ENCODE assay signal across 24 cellular contexts in the genomic region with DNA sequence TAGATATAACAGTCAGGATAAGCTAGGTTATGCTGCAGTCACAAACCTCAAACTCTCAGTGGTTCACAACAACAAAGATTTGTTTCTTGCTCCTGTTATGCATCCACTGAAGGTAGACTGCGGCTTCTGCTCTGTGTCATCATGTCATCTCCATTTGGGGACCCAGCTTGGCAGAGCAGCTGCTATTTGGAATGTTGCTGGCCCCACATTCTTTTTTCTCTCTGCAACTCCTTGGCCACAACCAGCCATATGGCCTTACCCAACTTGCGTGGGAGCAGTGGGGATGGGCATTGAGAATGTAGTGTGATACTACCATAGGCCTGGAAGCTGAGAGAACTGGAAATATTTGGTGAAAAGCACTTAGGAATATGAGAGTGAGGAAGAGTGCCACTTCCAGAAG.
"Had no signal": no experiment of that assay in that cellular context is flagged by ENCODE, and none has a peak within 500 bp of the region (broad histone marks: within the 10 kb centered on the region; RNA-seq: fewer than 3 reads in every experiment).

No MANE protein-coding gene starts in this region.

- H3K4me3 ChIP-seq: cardiac muscle cell, Peyer's patch, SJCRH30 had no signal

- H3K27me3 ChIP-seq: brain microvascular endothelial cell, cardiac muscle cell, Peyer's patch, SJCRH30 had no signal

- H3K4me3 Mint-ChIP-seq: activated CD8-positive, alpha-beta T cell treated with anti-CD3 and anti-CD28 coated beads, Interleukin-2, amount 10 ng/mL, durations not matched to agents 7 days and 5 days; activated naive CD8-positive, alpha-beta T cell; activated T-helper 1 cell treated with anti-CD3 and anti-CD28 coated beads, Interleukin-12 subunit alpha, Interleukin-12 subunit beta, Interleukin-2, Interleukin-4 antibody, amounts not matched to agents 30 ng/mL and 10 ng/mL and 1 ng/mL, durations not matched to agents 14 hours and 24 hours and 36 hours had no signal

- H3K27me3 Mint-ChIP-seq: activated naive CD8-positive, alpha-beta T cell had no signal

- H3K4me1 ChIP-seq: Peyer's patch, SJCRH30 had no signal

- H3K27ac ChIP-seq: brain microvascular endothelial cell, cardiac muscle cell, Peyer's patch, SJCRH30 had no signal

- ATAC-seq: activated CD4-positive, CD25-positive, alpha-beta regulatory T cell treated with anti-CD3 and anti-CD28 coated beads, Interleukin-2, amount 50 U/mL, for 24 hours; activated CD8-positive, alpha-beta T cell treated with anti-CD3 and anti-CD28 coated beads, Interleukin-2, amount 10 ng/mL, durations not matched to agents 7 days and 5 days had no signal

- H3K9me3 Mint-ChIP-seq: activated T-helper 1 cell treated with anti-CD3 and anti-CD28 coated beads, Interleukin-12 subunit alpha, Interleukin-12 subunit beta, Interleukin-2, Interleukin-4 antibody, amounts not matched to agents 30 ng/mL and 10 ng/mL and 1 ng/mL, durations not matched to agents 14 hours and 24 hours and 36 hours had no signal

- DNase-seq: activated CD4-positive, alpha-beta T cell treated with anti-CD3 and anti-CD28 coated beads for 48 hours; activated CD4-positive, alpha-beta T cell treated with anti-CD3 and anti-CD28 coated beads, Interleukin-2, amount 50 U/mL, for 4 hours; activated CD8-positive, alpha-beta memory T cell treated with anti-CD3 and anti-CD28 coated beads, Interleukin-2, amount 50 U/mL, for 48 hours; activated CD8-positive, alpha-beta T cell treated with anti-CD3 and anti-CD28 coated beads, Interleukin-2, amount 10 ng/mL, durations not matched to agents 7 days and 5 days; activated effector memory CD4-positive, alpha-beta T cell treated with Interleukin-2 at 50 U/mL for 16 hours; activated naive CD4-positive, alpha-beta T cell; activated T-cell treated with anti-CD3 and anti-CD28 coated beads, Interleukin-2, amount 50 U/mL, for 1 hour; amygdala; brain microvascular endothelial cell; Kasumi-1; KBM-7; NCI-H1105 treated with DMSO at 0.1 percent for 48 hours; NCI-H1436 treated with DMSO at 0.1 percent for 48 hours; NCI-H187; NCI-H2081; NCI-H510A treated with DMSO at 0.1 percent for 48 hours; Peyer's patch; Right ventricle myocardium superior; SJCRH30; SK-N-SH had no signal

- H3K9me3 ChIP-seq: Peyer's patch, SJCRH30, SK-N-SH had no signal

- H3K27ac Mint-ChIP-seq: activated CD8-positive, alpha-beta T cell treated with anti-CD3 and anti-CD28 coated beads, Interleukin-2, amount 10 ng/mL, durations not matched to agents 7 days and 5 days; activated naive CD8-positive, alpha-beta T cell; activated T-helper 1 cell treated with anti-CD3 and anti-CD28 coated beads, Interleukin-12 subunit alpha, Interleukin-12 subunit beta, Interleukin-2, Interleukin-4 antibody, amounts not matched to agents 30 ng/mL and 10 ng/mL and 1 ng/mL, durations not matched to agents 14 hours and 24 hours and 36 hours had no signal
